In genomic region chr7:16753102-16753931, GRCh38 we compare ENCODE assay signal across 8 cellular contexts. TPM values are rescaled to one million over a fixed set of nuclear protein-coding genes. Genes with fewer than 3 reads are reported as not detected.
A peak's percentile ranks its signal among the peaks of the same experiment; 100 is the strongest.
DNase-seq lines count a peak whose midpoint lies in the region; ATAC-seq and TF ChIP-seq lines count a peak whose summit lies in the region.

Gene TSPAN13, plus strand, starts transcription at chr7:16753755. Its CDS starts 213 bp downstream, at chr7:16753968.

- H3K9me3 ChIP-seq in right lobe of liver, result no peaks in the 10 kb centered on the region

- peak; percentile 56 for ATAC-seq in GM18868 (IDR thresholded peaks at IDR 0.05; ENCODE audit: unreplicated experiment)
- ATAC-seq in HG03520 (IDR thresholded peaks at IDR 0.05; ENCODE audit: unreplicated experiment), result peak; percentile 70
- peak; percentile 95 to 99 (median 98) for ATAC-seq in right lobe of liver
- no peak for ATAC-seq in HG03378 (IDR thresholded peaks at IDR 0.05; ENCODE audit: unreplicated experiment)

- H3K36me3 Mint-ChIP-seq in activated CD4-positive, alpha-beta T cell treated with anti-CD3 and anti-CD28 coated beads, Interleukin-2, amount 10 ng/mL, durations not matched to agents 7 days and 5 days (ENCODE audit: low read depth), result peaks cover 2% of the 10 kb centered on the region

- H3K27ac Mint-ChIP-seq in activated CD4-positive, alpha-beta T cell treated with anti-CD3 and anti-CD28 coated beads, Interleukin-2, amount 10 ng/mL, durations not matched to agents 7 days and 5 days, result peak within 1 kb of the TSS; percentile 19

- H3K27ac ChIP-seq in right lobe of liver, result peak within 1 kb of the TSS in 2 of 3 donors; percentile 31 to 49

- DNase-seq in NCI-H524 (lab: John Stamatoyannopoulos, UW) (peak; percentile 70 to 84), ecto neural progenitor cell (ENCODE audit: low spot score) (peak; percentile 95), right lobe of liver (peak; percentile 94 to 96 (median 95))
- peak; percentile 79 for DNase-seq in activated CD4-positive, alpha-beta T cell treated with anti-CD3 and anti-CD28 coated beads, Interleukin-2, amount 10 ng/mL, durations not matched to agents 7 days and 5 days
- peak; percentile 47 for DNase-seq in stimulated activated CD4-positive, alpha-beta T cell treated with anti-CD3 and anti-CD28 coated beads, Interleukin-4, amount 100 ng/mL, for 1 hour

- no peaks in the 10 kb centered on the region for H3K27me3 ChIP-seq in right lobe of liver

- intact Hi-C loops in right lobe of liver (cut with DNase I), result no loop called here

- no peaks in the 10 kb centered on the region for H3K4me1 ChIP-seq in right lobe of liver

- no peaks in the 10 kb centered on the region for H3K36me3 ChIP-seq in right lobe of liver

- peaks cover 13% of the 10 kb centered on the region for H3K4me1 Mint-ChIP-seq in activated CD4-positive, alpha-beta T cell treated with anti-CD3 and anti-CD28 coated beads, Interleukin-2, amount 10 ng/mL, durations not matched to agents 7 days and 5 days

- peak within 1 kb of the TSS; percentile 72 for H3K4me3 Mint-ChIP-seq in activated CD4-positive, alpha-beta T cell treated with anti-CD3 and anti-CD28 coated beads, Interleukin-2, amount 10 ng/mL, durations not matched to agents 7 days and 5 days

- peaks cover 37% of the 10 kb centered on the region for H3K27me3 Mint-ChIP-seq in activated CD4-positive, alpha-beta T cell treated with anti-CD3 and anti-CD28 coated beads, Interleukin-2, amount 10 ng/mL, durations not matched to agents 7 days and 5 days

- no peak for TF ChIP-seq CTCF in right lobe of liver (IDR thresholded peaks at IDR 0.05)

- H3K9me3 Mint-ChIP-seq in activated CD4-positive, alpha-beta T cell treated with anti-CD3 and anti-CD28 coated beads, Interleukin-2, amount 10 ng/mL, durations not matched to agents 7 days and 5 days, result no peaks in the 10 kb centered on the region

- POLR2A ChIA-PET in activated CD4-positive, alpha-beta T cell treated with anti-CD3 and anti-CD28 coated beads, Interleukin-2, amount 10 ng/mL, durations not matched to agents 7 days and 5 days (lab: Charles Lee), result no interaction called here

- peak within 1 kb of the TSS; percentile 73 to 88 (median 78) for H3K4me3 ChIP-seq in right lobe of liver

- 7% methylated on average over 18 of the region's 48 CpGs for WGBS in right lobe of liver (ENCODE audit: insufficient coverage, low coverage, low lambda C conversion rate, missing lambda C conversion rate)

- CTCF ChIA-PET in activated CD4-positive, alpha-beta T cell treated with anti-CD3 and anti-CD28 coated beads, Interleukin-2, amount 10 ng/mL, durations not matched to agents 7 days and 5 days (lab: Charles Lee), result interaction anchor here (0.9 to 1.5 kb wide), 2 partner anchors 18 to 143 kb away, joined by 3 to 5 read pairs; no protein-coding TSS in a partner anchor

- TF ChIP-seq POLR2A in right lobe of liver (IDR thresholded peaks at IDR 0.05), result peak; percentile 68

RNA-seq across cellular contexts. Expression of gene TSPAN13, which starts in this region (rescaled TPM):
- under 1 TPM; 0.31 to 0.50 TPM for total RNA-seq in activated CD4-positive, alpha-beta T cell treated with anti-CD3 and anti-CD28 coated beads, Interleukin-2, amount 10 ng/mL, durations not matched to agents 7 days and 5 days
- 10 to 100 TPM in 5 of 6 experiments, 1 to 10 TPM in 1; 7.1 to 43.2 (median 18.0) TPM for total RNA-seq in right lobe of liver

Comparison
In these comparisons a context has a peak if more than half of its experiments do, and no peak if none do; other contexts are left out.
1. RNA of gene TSPAN13 (total RNA-seq): 7.1 to 43.2 TPM in right lobe of liver; 0.31 to 0.50 TPM in activated CD4-positive, alpha-beta T cell treated with anti-CD3 and anti-CD28 coated beads, Interleukin-2, amount 10 ng/mL, durations not matched to agents 7 days and 5 days; every median in the first group is over 4 times any median in the second.
2. Peak in DNase-seq in activated CD4-positive, alpha-beta T cell treated with anti-CD3 and anti-CD28 coated beads, Interleukin-2, amount 10 ng/mL, durations not matched to agents 7 days and 5 days; RNA of the gene not detected or under 1 TPM.
3. Peak in every context shown above with its lines, with median percentiles within 50 percentile points of each other: DNase-seq.